Comparison of ENCODE assay signal across 14 cellular contexts in the genomic region with DNA sequence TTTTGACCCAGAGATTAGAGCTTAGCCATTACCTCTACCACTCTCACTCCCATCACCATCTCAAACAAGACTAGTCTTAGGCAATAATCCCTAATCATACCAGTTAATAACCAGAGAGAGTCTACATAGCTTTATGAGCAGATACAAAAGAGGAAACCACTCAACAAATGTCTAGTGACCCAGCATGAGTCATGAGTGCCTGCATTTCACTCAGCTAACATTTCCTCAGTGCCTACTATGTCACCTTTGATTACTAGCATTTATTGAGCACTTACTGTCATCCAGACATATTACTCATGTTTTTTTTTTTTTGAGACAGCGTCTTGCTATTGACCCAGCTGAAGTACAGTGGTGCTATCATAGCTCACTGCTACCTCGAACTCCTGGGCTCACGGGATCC. TPM values are rescaled to one million over a fixed set of nuclear protein-coding genes. Genes with fewer than 3 reads are reported as not detected.
A peak's percentile ranks its signal among the peaks of the same experiment; 100 is the strongest.
DNase-seq lines count a peak whose midpoint lies in the region; ATAC-seq, FAIRE-seq and TF ChIP-seq lines count a peak whose summit lies in the region.
"Had no signal": no experiment of that assay in that cellular context is flagged by ENCODE, and none has a peak within 500 bp of the region (broad histone marks: within the 10 kb centered on the region; RNA-seq: fewer than 3 reads in every experiment).

No MANE protein-coding gene starts in this region.

- POLR2A ChIA-PET in CD8-positive, alpha-beta T cell (lab: Charles Lee), result interaction anchor here (1.2 kb wide), 1 partner anchor 41 kb away, joined by 4 read pairs; no protein-coding TSS in a partner anchor

- no peaks in the 10 kb centered on the region for H3K36me3 Mint-ChIP-seq in CD8-positive, alpha-beta T cell

- no peak overlapping the region for H3K4me2 ChIP-seq in keratinocyte (ENCODE audit: control insufficient read depth, extremely low read depth, insufficient read depth, low read depth, low read length)
- no peak overlapping the region for H3K4me2 ChIP-seq in MM.1S (ENCODE audit: low read depth, low read length)

- H3K4me3 Mint-ChIP-seq in CD8-positive, alpha-beta T cell, result no peak overlapping the region
- H3K4me3 Mint-ChIP-seq: CD4-positive, alpha-beta memory T cell; dendritic cell treated with granulocyte-macrophage colony-stimulating factor and Interleukin-4, amounts not matched to agents 40 ng/mL and 50 ng/mL, for 4 days had no signal

- H3K9me3 ChIP-seq in keratinocyte (ENCODE audit: control insufficient read depth, low read depth, low read length), result peaks cover under 1% of the 10 kb centered on the region
- peaks cover 27% of the 10 kb centered on the region for H3K9me3 ChIP-seq in left ventricle myocardium inferior (replicated peaks)
- H3K9me3 ChIP-seq in CD8-positive, alpha-beta T cell (ENCODE audit: low read length), result no peaks in the 10 kb centered on the region
- no peaks in the 10 kb centered on the region for H3K9me3 ChIP-seq in MM.1S (replicated peaks; ENCODE audit: insufficient read depth, low read length)

- H3K27ac Mint-ChIP-seq in CD8-positive, alpha-beta T cell, result no peak overlapping the region
- H3K27ac Mint-ChIP-seq: CD4-positive, alpha-beta memory T cell; dendritic cell treated with granulocyte-macrophage colony-stimulating factor and Interleukin-4, amounts not matched to agents 40 ng/mL and 50 ng/mL, for 4 days had no signal

- no peak overlapping the region for H3K4me3 ChIP-seq in keratinocyte (ENCODE audit: control insufficient read depth in 2 of 3, extremely low read depth in 1 of 3, insufficient read depth in 2 of 3, low read depth in 1 of 3, low read length in 3 of 3)
- no peak overlapping the region for H3K4me3 ChIP-seq in left ventricle myocardium inferior
- H3K4me3 ChIP-seq in CD8-positive, alpha-beta T cell (ENCODE audit: low read depth, low read length), result no peak overlapping the region
- H3K4me3 ChIP-seq in MM.1S (ENCODE audit: low read length), result no peak overlapping the region

- no peak for ATAC-seq in CD8-positive, alpha-beta T cell
- ATAC-seq in HG02885 (IDR thresholded peaks at IDR 0.05; ENCODE audit: poor library complexity, unreplicated experiment), result no peak
- ATAC-seq: right cardiac atrium had no signal

- H3K4me1 ChIP-seq in keratinocyte (ENCODE audit: control insufficient read depth, extremely low read depth, insufficient read depth, low read length) (no peaks in the 10 kb centered on the region), left ventricle myocardium inferior (no peaks in the 10 kb centered on the region), MM.1S (ENCODE audit: low read length) (no peaks in the 10 kb centered on the region)
- H3K4me1 ChIP-seq in CD8-positive, alpha-beta T cell (ENCODE audit: insufficient read depth, low read length), result no peaks in the 10 kb centered on the region

- H3K9me1 ChIP-seq in keratinocyte (ENCODE audit: control insufficient read depth, extremely low read depth, insufficient read depth, low read length), result no peaks in the 10 kb centered on the region

- H3K9ac ChIP-seq in keratinocyte (ENCODE audit: control insufficient read depth, extremely low read depth, insufficient read depth, low read length) (no peak overlapping the region), MM.1S (ENCODE audit: low read length) (no peak overlapping the region)

- H3K9me3 Mint-ChIP-seq in CD8-positive, alpha-beta T cell, result peaks cover 9% of the 10 kb centered on the region

- no peaks in the 10 kb centered on the region for H3K27me3 ChIP-seq in keratinocyte (ENCODE audit: control insufficient read depth, extremely low read depth, insufficient read depth, low read length)
- no peaks in the 10 kb centered on the region for H3K27me3 ChIP-seq in left ventricle myocardium inferior (ENCODE audit: low read depth)
- H3K27me3 ChIP-seq in CD8-positive, alpha-beta T cell (ENCODE audit: insufficient read depth, low read length), result no peaks in the 10 kb centered on the region
- H3K27me3 ChIP-seq in MM.1S (replicated peaks; ENCODE audit: insufficient read depth, low read length), result no peaks in the 10 kb centered on the region

- no peaks in the 10 kb centered on the region for H3F3A ChIP-seq in MM.1S (ENCODE audit: insufficient read depth, low read length)

- no peaks in the 10 kb centered on the region for H4K20me1 ChIP-seq in keratinocyte (ENCODE audit: control insufficient read depth, extremely low read depth, insufficient read depth, low read length)
- no peaks in the 10 kb centered on the region for H4K20me1 ChIP-seq in MM.1S (ENCODE audit: insufficient read depth, low read length)

- no peaks in the 10 kb centered on the region for H3K27me3 Mint-ChIP-seq in CD8-positive, alpha-beta T cell (ENCODE audit: low read depth)
- H3K27me3 Mint-ChIP-seq: dendritic cell treated with granulocyte-macrophage colony-stimulating factor and Interleukin-4, amounts not matched to agents 40 ng/mL and 50 ng/mL, for 4 days had no signal

- dilution Hi-C loops in keratinocyte (cut with MboI; ENCODE audit: extremely low pct_ligation_motif_present, low sequenced_read_pairs), result no loop called here

- peaks cover 10% of the 10 kb centered on the region for H3K4me1 Mint-ChIP-seq in CD8-positive, alpha-beta T cell (ENCODE audit: low read depth)

- intact Hi-C loops in left ventricle myocardium inferior (cut with micrococcal nuclease), result no loop called here
- intact Hi-C loops in CD8-positive, alpha-beta T cell (cut with DNase I, micrococcal nuclease), result no loop called here

- H3K79me2 ChIP-seq in keratinocyte (ENCODE audit: control insufficient read depth, insufficient read depth, low read length) (no peaks in the 10 kb centered on the region), MM.1S (ENCODE audit: low read length) (no peaks in the 10 kb centered on the region)

- H3K27ac ChIP-seq in keratinocyte (ENCODE audit: control insufficient read depth, insufficient read depth, low read length) (no peak overlapping the region), left ventricle myocardium inferior (replicated peaks) (no peak overlapping the region), MM.1S (ENCODE audit: low read length) (no peak overlapping the region)
- H3K27ac ChIP-seq in CD8-positive, alpha-beta T cell (ENCODE audit: low read depth, low read length), result no peak overlapping the region

- CTCF ChIA-PET in CD8-positive, alpha-beta T cell (lab: Charles Lee), result no interaction called here

- H2AFZ ChIP-seq in keratinocyte (ENCODE audit: control insufficient read depth, low read length) (no peak overlapping the region), MM.1S (ENCODE audit: low read length) (no peak overlapping the region)

- H3K9me2 ChIP-seq in MM.1S (replicated peaks; ENCODE audit: insufficient read depth, low read length), result no peaks in the 10 kb centered on the region

- peak; percentile 25 to 41 for DNase-seq in AML-193 (lab: John Stamatoyannopoulos, UW)
- DNase-seq in HCEC 1CT, result peak; percentile 14
- peak; percentile 42 for DNase-seq in RPMI7951 (ENCODE audit: low read depth)
- DNase-seq in keratinocyte (ENCODE audit: low read depth, low spot score), result peak; percentile 19
- DNase-seq in left ventricle myocardium inferior, result no peak
- DNase-seq in CD8-positive, alpha-beta T cell, result no peak
- no peak for DNase-seq in MM.1S
- DNase-seq: CD4-positive, alpha-beta memory T cell; foreskin melanocyte; KBM-7; right cardiac atrium; T-helper 2 cell had no signal

- TF ChIP-seq CTCF in keratinocyte (optimal IDR thresholded peaks at IDR 0.05 in 1 of 3, IDR thresholded peaks at IDR 0.05 in 1 of 3, conservative IDR thresholded peaks at IDR 0.05 in 1 of 3; ENCODE audit: extremely low read depth in 1 of 3, insufficient read depth in 2 of 3, low read length in 3 of 3), result no peak
- TF ChIP-seq CTCF in left ventricle myocardium inferior (IDR thresholded peaks at IDR 0.05; ENCODE audit: borderline replicate concordance), result no peak
- TF ChIP-seq CTCF in CD8-positive, alpha-beta T cell (IDR thresholded peaks at IDR 0.05), result no peak
- no peak for TF ChIP-seq CTCF in MM.1S (IDR thresholded peaks at IDR 0.05; ENCODE audit: low read length)

- H3K36me3 ChIP-seq in keratinocyte (ENCODE audit: control insufficient read depth in 2 of 2, extremely low read depth in 1 of 2, insufficient read depth in 2 of 2, low read length in 2 of 2) (no peaks in the 10 kb centered on the region), left ventricle myocardium inferior (no peaks in the 10 kb centered on the region), MM.1S (replicated peaks; ENCODE audit: insufficient read depth, low read length) (no peaks in the 10 kb centered on the region)
- H3K36me3 ChIP-seq in CD8-positive, alpha-beta T cell (ENCODE audit: insufficient read depth, low read length), result no peaks in the 10 kb centered on the region

- peak; percentile 55 for FAIRE-seq in keratinocyte (lab: Jason Lieb, UNC)

RNA-seq across cellular contexts. Expression of gene GALNT2, which starts 35.9 kb away (rescaled TPM):
- 26.6 and 33.3 TPM in 2 replicates for total RNA-seq in RPMI7951 (2014; rRNA removed; shearing (Covaris generic))
- 58.8 to 106 TPM (median 61.7 TPM) in 3 replicates for polyA plus RNA-seq in keratinocyte
- 18.4 TPM for polyA plus RNA-seq in keratinocyte (2011; ENCODE audit: low read depth)
- polyA plus RNA-seq in keratinocyte (2011; cell fraction: cytosol; rRNA removed), result 34.0 and 45.9 TPM in 2 replicates
- polyA plus RNA-seq in keratinocyte (2011; cell fraction: nucleus; rRNA removed), result 193 and 203 TPM in 2 replicates
- 36.1 and 114 TPM in 2 replicates for polyA plus RNA-seq in keratinocyte (2012; ENCODE audit: low replicate concordance)
- polyA minus RNA-seq in keratinocyte, result 68.8 to 84.1 TPM (median 73.4 TPM) in 3 replicates
- 80.0 TPM for polyA minus RNA-seq in keratinocyte (2011; cell fraction: cytosol; rRNA and poly(A)+ RNA removed)
- 166 and 226 TPM in 2 replicates for polyA minus RNA-seq in keratinocyte (2011; cell fraction: nucleus; rRNA and poly(A)+ RNA removed)
- 28.3 TPM for total RNA-seq in left ventricle myocardium inferior
- 10 to 100 TPM; 13.6 to 15.4 TPM for total RNA-seq in CD8-positive, alpha-beta T cell

Comparison
In these comparisons a context has a peak if more than half of its experiments do, and no peak if none do; other contexts are left out.
1. DNase-seq: peak in AML-193 (2 of 2), HCEC 1CT (single experiment), RPMI7951 (single experiment) and keratinocyte (single experiment); none in left ventricle myocardium inferior (single experiment), CD8-positive, alpha-beta T cell (0 of 7) and MM.1S (single experiment).